Comparison of ENCODE assay signal across 25 cellular contexts in genomic region chr1:202516434-202516877, GRCh38.
DNase-seq lines count a peak whose midpoint lies in the region; ATAC-seq, FAIRE-seq and TF ChIP-seq lines count a peak whose summit lies in the region.
"Had no signal": no experiment of that assay in that cellular context is flagged by ENCODE, and none has a peak within 500 bp of the region (broad histone marks: within the 10 kb centered on the region; RNA-seq: fewer than 3 reads in every experiment).

No MANE protein-coding gene starts in this region.

- H3K27ac ChIP-seq in IMR-90 (ENCODE audit: insufficient read depth, low read length) (no peak overlapping the region), astrocyte (ENCODE audit: low read depth, low read length) (no peak overlapping the region)

- H3K36me3 ChIP-seq in IMR-90 (ENCODE audit: control insufficient read depth, insufficient read depth, low read length): no peaks in the 10 kb centered on the region
- H3K36me3 ChIP-seq in astrocyte (ENCODE audit: insufficient read depth, low read length): no peaks in the 10 kb centered on the region

- no TSS peak for BruUV-seq in IMR-90 (replicated peaks; lab: Mats Ljungman, UMichigan)

- no peak overlapping the region for H3K23ac ChIP-seq in IMR-90 (ENCODE audit: low read depth, low read length)

- no CpG with 5 or more reads among the region's 4 CpGs for WGBS in IMR-90 (ENCODE audit: extremely low coverage in 2 of 2, insufficient read length in 1 of 2), 2 experiments

- FAIRE-seq in astrocyte (lab: Jason Lieb, UNC): no peak

- no peak for TF ChIP-seq CTCF in IMR-90 (conservative IDR thresholded peaks at IDR 0.05; ENCODE audit: low read depth, low read length)
- TF ChIP-seq CTCF in astrocyte (IDR thresholded peaks at IDR 0.05; ENCODE audit: insufficient read depth, low read depth, low read length): no peak
- TF ChIP-seq CTCF in foreskin fibroblast (IDR thresholded peaks at IDR 0.05; ENCODE audit: low read depth, low read length): no peak

- DNase-seq in EL (peak; percentile 48), IMR-90 (peak; percentile 57), astrocyte (ENCODE audit: low read depth) (peak; percentile 60), foreskin fibroblast (peak; percentile 18 to 56), foreskin melanocyte (no peak), NCI-H510A (lab: John Stamatoyannopoulos, UW) (no peak), globus pallidus (ENCODE audit: low spot score) (no peak)
- DNase-seq in activated effector memory CD4-positive, alpha-beta T cell treated with anti-CD3 and anti-CD28 coated beads, Interleukin-2, amount 50 U/mL, for 16 hours: no peak
- DNase-seq: AML-193; C1 segment of cervical spinal cord; Calu3; CD8-positive, alpha-beta memory T cell; DMS153; GF-D8; Kasumi-1; MM.1S; NCI-H1092; NCI-H1436; NCI-H187 treated with DMSO at 0.1 percent for 48 hours; NCI-H2107; NCI-H2227 treated with DMSO at 0.1 percent for 48 hours; NCI-H524; NCI-H774; NK-92 treated with Interleukin-12 subunit alpha and Interleukin-12 subunit beta, amount 100 ng/mL, for 24 hours; SIG-M5 had no signal

- no peak overlapping the region for H2AK9ac ChIP-seq in IMR-90 (replicated peaks; ENCODE audit: low read depth, low read length, poor library complexity)

- H3K4me2 ChIP-seq in IMR-90 (ENCODE audit: low read depth, low read length): no peak overlapping the region
- H3K4me2 ChIP-seq in astrocyte (ENCODE audit: low read length): no peak overlapping the region

- H3K9me1 ChIP-seq in IMR-90 (ENCODE audit: insufficient read depth, low read length): no peaks in the 10 kb centered on the region

- no peak overlapping the region for H2AFZ ChIP-seq in IMR-90 (replicated peaks; ENCODE audit: low read length, poor library complexity)
- H2AFZ ChIP-seq in astrocyte (ENCODE audit: low read depth, low read length): no peak overlapping the region

- no peak; the same call in 1 of the 2 replicates for ATAC-seq in IMR-90 (ENCODE audit: low read depth)

- no peak overlapping the region for H3K4me3 ChIP-seq in IMR-90 (ENCODE audit: insufficient read depth, low read depth, low read length)
- no peak overlapping the region for H3K4me3 ChIP-seq in astrocyte (ENCODE audit: insufficient read depth, low read depth, low read length)
- no peak overlapping the region for H3K4me3 ChIP-seq in foreskin fibroblast (ENCODE audit: low read depth in 1 of 2, low read length in 2 of 2)

- H3K9ac ChIP-seq in IMR-90 (ENCODE audit: low read depth, low read length) (no peak overlapping the region), astrocyte (ENCODE audit: low read length) (no peak overlapping the region)

- POLR2A ChIA-PET in IMR-90 (lab: Charles Lee; ENCODE audit: unreplicated experiment): no interaction called here

- no peak overlapping the region for H2BK20ac ChIP-seq in IMR-90 (ENCODE audit: low read depth, low read length)

- no peaks in the 10 kb centered on the region for H4K20me1 ChIP-seq in IMR-90 (ENCODE audit: insufficient read depth, low read length)
- no peaks in the 10 kb centered on the region for H4K20me1 ChIP-seq in astrocyte (ENCODE audit: insufficient read depth, low read length)

- no peaks in the 10 kb centered on the region for H3K9me3 ChIP-seq in IMR-90 (ENCODE audit: control insufficient read depth, insufficient read depth, low read length)
- no peaks in the 10 kb centered on the region for H3K9me3 ChIP-seq in astrocyte (ENCODE audit: insufficient read depth, low read depth, low read length)

- in situ Hi-C loops in IMR-90 (cut with MboI; ENCODE audit: low sequenced_read_pairs): no loop called here

- intact Hi-C loops in IMR-90 (cut with micrococcal nuclease): no loop called here

- no peak for TF ChIP-seq RAD21 in IMR-90 (IDR thresholded peaks at IDR 0.05; ENCODE audit: low read length)

- no peak overlapping the region for H4K91ac ChIP-seq in IMR-90 (ENCODE audit: insufficient read depth, low read depth, low read length)

- H3K79me1 ChIP-seq in IMR-90 (ENCODE audit: low read depth in 1 of 2, low read length in 2 of 2): no peaks in the 10 kb centered on the region; a peak in 1 of 4 replicates

- no peaks in the 10 kb centered on the region for H3K79me2 ChIP-seq in astrocyte (ENCODE audit: insufficient read depth, low read length)

- no peak overlapping the region for H3K4ac ChIP-seq in IMR-90 (ENCODE audit: low read depth, low read length)

- CTCF ChIA-PET in IMR-90 (lab: Yijun Ruan, JAX): no interaction called here

- H4K5ac ChIP-seq in IMR-90 (ENCODE audit: low read depth, low read length): no peak overlapping the region

- H3K56ac ChIP-seq in IMR-90 (ENCODE audit: extremely low read depth, insufficient read depth, low read length): no peak overlapping the region

- H2BK120ac ChIP-seq in IMR-90 (ENCODE audit: low read depth, low read length): no peak overlapping the region

- no peaks in the 10 kb centered on the region for H3K9me3 Mint-ChIP-seq in astrocyte (ENCODE audit: unreplicated experiment)
- H3K9me3 Mint-ChIP-seq: CD8-positive, alpha-beta memory T cell had no signal

- H2BK5ac ChIP-seq in IMR-90 (ENCODE audit: low read depth, low read length, poor library complexity, severe bottlenecking): no peak overlapping the region

- H4K8ac ChIP-seq in IMR-90 (ENCODE audit: low read depth in 2 of 2, low read length in 2 of 2): no peak overlapping the region

- dilution Hi-C loops in IMR-90 (cut with HindIII; ENCODE audit: low sequenced_read_pairs, unreplicated experiment): no loop called here

- peaks cover 4% of the 10 kb centered on the region for H3K36me3 Mint-ChIP-seq in astrocyte (ENCODE audit: low read depth, unreplicated experiment)

- TF ChIP-seq POLR2A in IMR-90 (IDR thresholded peaks at IDR 0.05; ENCODE audit: low read depth, low read length): no peak

- H3K27me3 ChIP-seq in IMR-90 (ENCODE audit: control insufficient read depth, insufficient read depth, low read length) (no peaks in the 10 kb centered on the region), astrocyte (ENCODE audit: insufficient read depth, low read length) (no peaks in the 10 kb centered on the region)

- H3K4me3 Mint-ChIP-seq in astrocyte (ENCODE audit: unreplicated experiment): no peak overlapping the region
- H3K4me3 Mint-ChIP-seq: CD8-positive, alpha-beta memory T cell had no signal

- no peak overlapping the region for H3K27ac Mint-ChIP-seq in astrocyte (ENCODE audit: unreplicated experiment)
- H3K27ac Mint-ChIP-seq: CD8-positive, alpha-beta memory T cell had no signal

- H3K4me1 Mint-ChIP-seq in astrocyte (ENCODE audit: low read depth, unreplicated experiment): peaks cover 12% of the 10 kb centered on the region

- H2AK5ac ChIP-seq in IMR-90 (ENCODE audit: low read depth, low read length): no peak overlapping the region

- no peaks in the 10 kb centered on the region for H3K27me3 Mint-ChIP-seq in astrocyte (ENCODE audit: low read depth, unreplicated experiment)
- H3K27me3 Mint-ChIP-seq: CD8-positive, alpha-beta memory T cell had no signal

- H2BK15ac ChIP-seq in IMR-90 (ENCODE audit: low read depth, low read length): no peak overlapping the region

- peaks cover 9% of the 10 kb centered on the region for H3K4me1 ChIP-seq in IMR-90 (ENCODE audit: control insufficient read depth, insufficient read depth, low read length)
- H3K4me1 ChIP-seq in astrocyte (ENCODE audit: insufficient read depth, low read length): no peaks in the 10 kb centered on the region

- H3K14ac ChIP-seq in IMR-90 (replicated peaks; ENCODE audit: low read depth, low read length): no peak overlapping the region

- H3K18ac ChIP-seq in IMR-90 (ENCODE audit: low read depth, low read length): no peak overlapping the region

TF ChIP-seq in IMR-90, 13 proteins besides CTCF, POLR2A, EP300 and RAD21:
- TF ChIP-seq RCOR1 (IDR thresholded peaks at IDR 0.05; ENCODE audit: insufficient replicate concordance, low read length): no peak
- TF ChIP-seq BHLHE40 (IDR thresholded peaks at IDR 0.05; ENCODE audit: low read depth, low read length): no peak
- TF ChIP-seq SMC3 (IDR thresholded peaks at IDR 0.05; ENCODE audit: low read depth, low read length): no peak
- TF ChIP-seq MAZ (IDR thresholded peaks at IDR 0.05; ENCODE audit: borderline replicate concordance, low read depth, low read length): no peak
- no peak for TF ChIP-seq CHD1 (IDR thresholded peaks at IDR 0.05; ENCODE audit: low read depth, low read length)
- TF ChIP-seq NFE2L2 (IDR thresholded peaks at IDR 0.05; ENCODE audit: low read depth, low read length): no peak
- TF ChIP-seq MAFK (IDR thresholded peaks at IDR 0.05; ENCODE audit: low read depth, low read length): no peak
- TF ChIP-seq FOS (IDR thresholded peaks at IDR 0.05; ENCODE audit: low read depth, low read length): no peak
- TF ChIP-seq ELK1 (IDR thresholded peaks at IDR 0.05; ENCODE audit: borderline replicate concordance, low read depth, low read length): no peak
- no peak for TF ChIP-seq CEBPB (IDR thresholded peaks at IDR 0.05; ENCODE audit: low read depth, low read length)
- TF ChIP-seq USF2 (IDR thresholded peaks at IDR 0.05; ENCODE audit: low read depth, low read length): no peak

Comparison
In these comparisons a context has a peak if more than half of its experiments do, and no peak if none do; other contexts are left out.
1. DNase-seq: peak in EL (single experiment), IMR-90 (single experiment), astrocyte (single experiment) and foreskin fibroblast (2 of 2); none in foreskin melanocyte (single experiment), NCI-H510A (single experiment), globus pallidus (single experiment) and activated effector memory CD4-positive, alpha-beta T cell treated with anti-CD3 and anti-CD28 coated beads, Interleukin-2, amount 50 U/mL, for 16 hours (single experiment).